Comparison of ENCODE assay signal across 10 cellular contexts in genomic region chr10:69845574-69846251, GRCh38. TPM values are rescaled to one million over a fixed set of nuclear protein-coding genes. Genes with fewer than 3 reads are reported as not detected.
DNase-seq lines count a peak whose midpoint lies in the region; ATAC-seq and TF ChIP-seq lines count a peak whose summit lies in the region.
"Had no signal": no experiment of that assay in that cellular context is flagged by ENCODE, and none has a peak within 500 bp of the region (broad histone marks: within the 10 kb centered on the region; RNA-seq: fewer than 3 reads in every experiment).

No MANE protein-coding gene starts in this region.

- intact Hi-C loops in OCI-LY7 (cut with micrococcal nuclease; ENCODE audit: unreplicated experiment) = no loop called here

- peak overlapping the region; percentile 25 to 64 (median 37) for H3K4me3 Mint-ChIP-seq in nephron

- H3K79me2 ChIP-seq in OCI-LY7 (ENCODE audit: insufficient read depth, low read depth, low read length) = no peaks in the 10 kb centered on the region

- H4K20me1 ChIP-seq in OCI-LY7 (ENCODE audit: insufficient read depth, low read length) = no peaks in the 10 kb centered on the region

- CTCF ChIA-PET in OCI-LY7 (lab: Charles Lee; ENCODE audit: unreplicated experiment) = no interaction called here

- H3K27ac ChIP-seq in C4-2B (peak overlapping the region; percentile 64), OCI-LY7 (ENCODE audit: low read depth, low read length, poor library complexity, severe bottlenecking) (no peak overlapping the region)

- H3K27me3 Mint-ChIP-seq in nephron (ENCODE audit: low read depth) = peaks cover 13% of the 10 kb centered on the region

- no peaks in the 10 kb centered on the region for H3K9me3 Mint-ChIP-seq in nephron

- peak overlapping the region; percentile 79 to 89 (median 88) for H3K27ac Mint-ChIP-seq in nephron

- H3K4me1 ChIP-seq in OCI-LY7 (ENCODE audit: insufficient read depth, low read length, poor library complexity, severe bottlenecking) = peaks cover 32% of the 10 kb centered on the region

- no peaks in the 10 kb centered on the region for H3K9me2 ChIP-seq in OCI-LY7 (ENCODE audit: insufficient read depth, low read length)

- H2AFZ ChIP-seq in OCI-LY7 (ENCODE audit: low read length) = no peak overlapping the region

- DNase-seq in OCI-LY7 (ENCODE audit: low spot score) = peak; percentile 12
- peak; percentile 76 for DNase-seq in epithelial cell of proximal tubule (ENCODE audit: low read depth)
- no peak for DNase-seq in erythroblast (lab: John Stamatoyannopoulos, UW)
- DNase-seq: activated CD4-positive, CD25-positive, alpha-beta regulatory T cell treated with anti-CD3 and anti-CD28 coated beads, Interleukin-2, amount 50 U/mL, for 72 hours had no signal

- H3K4me3 ChIP-seq in OCI-LY7 (ENCODE audit: low read depth, low read length, poor library complexity, severe bottlenecking) (no peak overlapping the region), epithelial cell of proximal tubule (ENCODE audit: low read depth, low read length) (no peak overlapping the region)
- H3K4me3 ChIP-seq: upper lobe of left lung had no signal

- ATAC-seq in HG03354 (IDR thresholded peaks at IDR 0.05; ENCODE audit: poor library complexity, severe bottlenecking, unreplicated experiment) (no peak), HG03469 (IDR thresholded peaks at IDR 0.05; ENCODE audit: unreplicated experiment) (no peak), GM18498 (IDR thresholded peaks at IDR 0.05; ENCODE audit: unreplicated experiment) (no peak)

- no peaks in the 10 kb centered on the region for H3K36me3 Mint-ChIP-seq in nephron (ENCODE audit: low read depth)

- POLR2A ChIA-PET in OCI-LY7 (lab: Charles Lee) = no interaction called here

- TF ChIP-seq CTCF in C4-2B (conservative IDR thresholded peaks at IDR 0.05) = no peak
- TF ChIP-seq CTCF in OCI-LY7 (conservative IDR thresholded peaks at IDR 0.05; ENCODE audit: low read length) = no peak
- TF ChIP-seq CTCF in epithelial cell of proximal tubule (conservative IDR thresholded peaks at IDR 0.05; ENCODE audit: low read depth, low read length) = no peak
- no peak for TF ChIP-seq CTCF in nephron (IDR thresholded peaks at IDR 0.05; ENCODE audit: unreplicated experiment in 3 of 3)

- BruUV-seq in OCI-LY7 (replicated peaks; lab: Mats Ljungman, UMichigan) = no TSS peak

- peaks cover 64% of the 10 kb centered on the region for H3K4me1 Mint-ChIP-seq in nephron

- H3K36me3 ChIP-seq in OCI-LY7 (ENCODE audit: insufficient read depth, low read length) = no peaks in the 10 kb centered on the region
- H3K36me3 ChIP-seq: upper lobe of left lung had no signal

- peak overlapping the region; percentile 20; the same call in 1 of the 2 replicates for H3K4me2 ChIP-seq in OCI-LY7 (ENCODE audit: low read length)

- no peak for TF ChIP-seq POLR2A in erythroblast (IDR thresholded peaks at IDR 0.05; ENCODE audit: low read length)

- no peaks in the 10 kb centered on the region for H3K9me3 ChIP-seq in OCI-LY7 (ENCODE audit: low read length)
- H3K9me3 ChIP-seq: upper lobe of left lung had no signal

RNA-seq across cellular contexts. Expression of gene COL13A1, which starts 44.0 kb away (rescaled TPM):
- 0.06 TPM in 1 of 2 replicates, not detected in the other for total RNA-seq in OCI-LY7 (2014; rRNA removed; shearing (Covaris generic))
- total RNA-seq in OCI-LY7 (2022) (not detected in 2 replicates), epithelial cell of proximal tubule (6.0 and 13.6 TPM in 2 replicates)

Comparison
In these comparisons a context has a peak if more than half of its experiments do, and no peak if none do; other contexts are left out.
1. DNase-seq: peak in OCI-LY7 (single experiment) and epithelial cell of proximal tubule (single experiment); none in erythroblast (0 of 2).